Comparison of ENCODE assay signal across 21 cellular contexts in genomic region chr10:10901906-10902305, GRCh38.
DNase-seq lines count a peak whose midpoint lies in the region; ATAC-seq and TF ChIP-seq lines count a peak whose summit lies in the region.
"Had no signal": no experiment of that assay in that cellular context is flagged by ENCODE, and none has a peak within 500 bp of the region (broad histone marks: within the 10 kb centered on the region; RNA-seq: fewer than 3 reads in every experiment).

No MANE protein-coding gene starts in this region.

- H3K4me1 Mint-ChIP-seq in chondrocyte (ENCODE audit: low read depth) (peaks cover 4% of the 10 kb centered on the region), immature natural killer cell (no peaks in the 10 kb centered on the region)
- H3K4me1 Mint-ChIP-seq: CD4-positive, alpha-beta memory T cell; GM23338; H9 had no signal

- ATAC-seq in HG03196 (IDR thresholded peaks at IDR 0.05; ENCODE audit: unreplicated experiment) = no peak
- ATAC-seq: A549, GM23338, HCT116 had no signal

- H3K36me3 Mint-ChIP-seq in chondrocyte (ENCODE audit: low read depth) (no peaks in the 10 kb centered on the region), immature natural killer cell (no peaks in the 10 kb centered on the region)
- H3K36me3 Mint-ChIP-seq: CD4-positive, alpha-beta memory T cell had no signal

- DNase-seq in NOMO-1 treated with DMSO at 0.1 percent for 48 hours (lab: John Stamatoyannopoulos, UW; ENCODE audit: unreplicated experiment) (peak; percentile 58), OCI-M1 (lab: John Stamatoyannopoulos, UW) (peak; percentile 53), chondrocyte (ENCODE audit: low spot score) (no peak), mesendoderm (peak; percentile 4), immature natural killer cell (no peak), T-helper 2 cell (no peak)
- DNase-seq: 8988T; ACHN; AML-193; C1 segment of cervical spinal cord; Calu3; CD4-positive, alpha-beta memory T cell; COR-L47; DMS53; DMS79 treated with DMSO at 0.1 percent for 48 hours; GF-D8; H9 had no signal

- no peak overlapping the region for H3K27ac Mint-ChIP-seq in chondrocyte (ENCODE audit: unreplicated experiment)
- H3K27ac Mint-ChIP-seq in immature natural killer cell = no peak overlapping the region
- H3K27ac Mint-ChIP-seq: CD4-positive, alpha-beta memory T cell; GM23338; H9 had no signal

- no peak overlapping the region for H4K5ac ChIP-seq in mesendoderm (ENCODE audit: low read length)

- no peak overlapping the region for H3K4me3 ChIP-seq in mesendoderm (ENCODE audit: low read length)
- H3K4me3 ChIP-seq: A549, GM23338 had no signal

- peak; percentile 33 for TF ChIP-seq CTCF in chondrocyte (IDR thresholded peaks at IDR 0.05)

- no peak overlapping the region for H3K23ac ChIP-seq in mesendoderm (ENCODE audit: low read length)

- no peak overlapping the region for H3K18ac ChIP-seq in mesendoderm (ENCODE audit: low read length)

- H2AK5ac ChIP-seq in mesendoderm (ENCODE audit: low read length) = no peak overlapping the region

- H3K4me2 ChIP-seq in mesendoderm (ENCODE audit: low read length) = no peak overlapping the region
- H3K4me2 ChIP-seq: A549, GM23338 had no signal

- H3K4ac ChIP-seq in mesendoderm (ENCODE audit: low read depth, low read length) = no peak overlapping the region

- H3K56ac ChIP-seq in mesendoderm (ENCODE audit: low read length) = no peak overlapping the region

- no peak overlapping the region for H3K4me3 Mint-ChIP-seq in chondrocyte (ENCODE audit: unreplicated experiment)
- no peak overlapping the region for H3K4me3 Mint-ChIP-seq in immature natural killer cell
- H3K4me3 Mint-ChIP-seq: CD4-positive, alpha-beta memory T cell; GM23338; H9 had no signal

- no peak overlapping the region for H4K8ac ChIP-seq in mesendoderm (ENCODE audit: low read depth, low read length)

- no peak overlapping the region for H2BK5ac ChIP-seq in mesendoderm (ENCODE audit: low read length)

- no peak overlapping the region for H3K27ac ChIP-seq in mesendoderm (ENCODE audit: low read depth, low read length)
- H3K27ac ChIP-seq: A549 had no signal

- no peak overlapping the region for H2BK120ac ChIP-seq in mesendoderm (ENCODE audit: low read depth, low read length)

- no peaks in the 10 kb centered on the region for H3K79me1 ChIP-seq in mesendoderm (ENCODE audit: low read length)

- H3K36me3 ChIP-seq in mesendoderm (ENCODE audit: control insufficient read depth, insufficient read depth, low read length) = no peaks in the 10 kb centered on the region

- H3K4me1 ChIP-seq in mesendoderm (ENCODE audit: control insufficient read depth, low read depth, low read length) = no peaks in the 10 kb centered on the region
- H3K4me1 ChIP-seq: A549 had no signal

- H3K27me3 ChIP-seq in mesendoderm (ENCODE audit: insufficient read depth, low read length, poor library complexity) = no peaks in the 10 kb centered on the region

- H3K79me2 ChIP-seq in mesendoderm (ENCODE audit: control insufficient read depth, insufficient read depth, low read length) = no peaks in the 10 kb centered on the region

- no peaks in the 10 kb centered on the region for H3K9me3 Mint-ChIP-seq in chondrocyte (ENCODE audit: low read depth)
- peaks cover 0 to 2% (median 0%) of the 10 kb centered on the region in 6 donors for H3K9me3 Mint-ChIP-seq in immature natural killer cell
- H3K9me3 Mint-ChIP-seq: GM23338, H9 had no signal

- WGBS in mesendoderm (ENCODE audit: extremely low coverage, insufficient coverage, low lambda C conversion rate) = no CpG with 5 or more reads among the region's 3 CpGs

- no peak overlapping the region for H3K9ac ChIP-seq in mesendoderm (ENCODE audit: low read length)

- H2BK15ac ChIP-seq in mesendoderm (replicated peaks; ENCODE audit: low read depth) = no peak overlapping the region

- H3K27me3 Mint-ChIP-seq in chondrocyte (ENCODE audit: low read depth) (no peaks in the 10 kb centered on the region), immature natural killer cell (ENCODE audit: low read depth in 3 of 3) (peaks cover 3 to 8% (median 5%) of the 10 kb centered on the region in 3 donors)

Comparison
In these comparisons a context has a peak if more than half of its experiments do, and no peak if none do; other contexts are left out.
1. DNase-seq: peak in NOMO-1 treated with DMSO at 0.1 percent for 48 hours (single experiment), OCI-M1 (single experiment) and mesendoderm (single experiment); none in chondrocyte (single experiment), immature natural killer cell (0 of 3) and T-helper 2 cell (0 of 5).